16 cellular contexts compared by ENCODE assay signal in genomic region chr13:95355491-95355890, GRCh38. TPM values are rescaled to one million over a fixed set of nuclear protein-coding genes. Genes with fewer than 3 reads are reported as not detected.
DNase-seq lines count a peak whose midpoint lies in the region; ATAC-seq and TF ChIP-seq lines count a peak whose summit lies in the region.
"Had no signal": no experiment of that assay in that cellular context is flagged by ENCODE, and none has a peak within 500 bp of the region (broad histone marks: within the 10 kb centered on the region; RNA-seq: fewer than 3 reads in every experiment).

No MANE protein-coding gene starts in this region.

- H3K36me3 ChIP-seq in mesodermal cell (ENCODE audit: control insufficient read depth, insufficient read depth, low read length), result no peaks in the 10 kb centered on the region
- H3K36me3 ChIP-seq in ascending aorta, result no peaks in the 10 kb centered on the region
- H3K36me3 ChIP-seq: tibial artery had no signal

- 74 to 80% methylated on average over 1 to 5 of the region's 6 CpGs for WGBS in mesodermal cell (ENCODE audit: insufficient coverage in 2 of 2), 2 experiments

- H3K4me1 ChIP-seq in mesodermal cell (ENCODE audit: control insufficient read depth, insufficient read depth, low read length, poor library complexity, severe bottlenecking), result peaks cover 11% of the 10 kb centered on the region
- H3K4me1 ChIP-seq in ascending aorta, result no peaks in the 10 kb centered on the region
- H3K4me1 ChIP-seq: tibial artery had no signal

- no peak for TF ChIP-seq CTCF in ascending aorta (IDR thresholded peaks at IDR 0.05)

- H3K9me3 ChIP-seq in mesodermal cell (ENCODE audit: control insufficient read depth, low read length) (no peaks in the 10 kb centered on the region), ascending aorta (no peaks in the 10 kb centered on the region)

- no peak overlapping the region for H3K4me3 ChIP-seq in mesodermal cell (ENCODE audit: extremely low read depth, insufficient read depth, low read length, poor library complexity, severe bottlenecking)
- H3K4me3 ChIP-seq in ascending aorta, result no peak overlapping the region
- H3K4me3 ChIP-seq: coronary artery, tibial artery had no signal

- intact Hi-C loops in ascending aorta (cut with DNase I), result no loop called here

- DNase-seq in AG08396 (ENCODE audit: low spot score) (peak; percentile 37), NCI-H226 (peak; percentile 76), dermis blood vessel endothelial cell (peak; percentile 69), ascending aorta (ENCODE audit: low spot score in 2 of 2) (no peak)
- DNase-seq in activated CD4-positive, alpha-beta T cell treated with anti-CD3 and anti-CD28 coated beads for 4 hours, result no peak
- DNase-seq: activated naive CD8-positive, alpha-beta T cell treated with anti-CD3 and anti-CD28 coated beads, Interleukin-2, amount 10 ng/mL, durations not matched to agents 7 days and 5 days; DMS79; NCI-H1105; NCI-H345; stimulated activated CD4-positive, alpha-beta T cell treated with anti-CD3 and anti-CD28 coated beads, Interleukin-1b, Interleukin-23, amount 100 ng/mL, for 48 hours; T-cell; tibial artery had no signal

- no peaks in the 10 kb centered on the region for H3K27me3 ChIP-seq in ascending aorta
- H3K27me3 ChIP-seq: tibial artery had no signal

- ATAC-seq in HG03139 (IDR thresholded peaks at IDR 0.05; ENCODE audit: unreplicated experiment) (no peak), GM19467 (IDR thresholded peaks at IDR 0.05; ENCODE audit: unreplicated experiment) (no peak)
- ATAC-seq: T-cell had no signal

- H3K27ac ChIP-seq in mesodermal cell (ENCODE audit: low read depth, low read length, severe bottlenecking), result peak overlapping the region; percentile 31
- no peak overlapping the region for H3K27ac ChIP-seq in ascending aorta
- H3K27ac ChIP-seq: coronary artery, tibial artery had no signal

RNA-seq across cellular contexts. Expression of gene ABCC4, which starts 54.2 kb away (rescaled TPM):
- total RNA-seq in dermis blood vessel endothelial cell, result 6.1 and 9.8 TPM in 2 replicates
- polyA plus RNA-seq in mesodermal cell (2013, experiment 1 of 2), result 12.1 TPM
- polyA plus RNA-seq in mesodermal cell (2013, experiment 2 of 2), result 10.1 TPM
- 6.7 TPM for total RNA-seq in ascending aorta

Comparison
In these comparisons a context has a peak if more than half of its experiments do, and no peak if none do; other contexts are left out.
1. DNase-seq: peak in AG08396 (single experiment), NCI-H226 (single experiment) and dermis blood vessel endothelial cell (single experiment); none in activated CD4-positive, alpha-beta T cell treated with anti-CD3 and anti-CD28 coated beads for 4 hours (0 of 2) and ascending aorta (0 of 2).